ENCODE assay signal across 18 cellular contexts in genomic region chr2:102224824-102225739, GRCh38. TPM values are rescaled to one million over a fixed set of nuclear protein-coding genes. Genes with fewer than 3 reads are reported as not detected.
DNase-seq lines count a peak whose midpoint lies in the region; ATAC-seq, FAIRE-seq and TF ChIP-seq lines count a peak whose summit lies in the region.
"Had no signal": no experiment of that assay in that cellular context is flagged by ENCODE, and none has a peak within 500 bp of the region (broad histone marks: within the 10 kb centered on the region; RNA-seq: fewer than 3 reads in every experiment).

No MANE protein-coding gene starts in this region.

- no peaks in the 10 kb centered on the region for H4K20me1 ChIP-seq in PC-3 (ENCODE audit: low read length)

- no TSS peak for BruUV-seq in PC-3 (replicated peaks; lab: Mats Ljungman, UMichigan)

- intact Hi-C loops in PC-3 (cut with micrococcal nuclease) (no loop called here), aorta (cut with DNase I) (no loop called here)

- no peaks in the 10 kb centered on the region for H3K9me3 ChIP-seq in A549
- H3K9me3 ChIP-seq in PC-3 (ENCODE audit: low read length), result no peaks in the 10 kb centered on the region
- H3K9me3 ChIP-seq in aorta (ENCODE audit: control insufficient read depth, low read length), result peaks cover 2% of the 10 kb centered on the region
- H3K9me3 ChIP-seq: psoas muscle had no signal

- TF ChIP-seq RAD21 in A549 (conservative IDR thresholded peaks at IDR 0.05 in 1 of 2, IDR thresholded peaks at IDR 0.05 in 1 of 2), result no peak

- H3K4me1 ChIP-seq in A549 (peaks cover 31% of the 10 kb centered on the region), PC-3 (ENCODE audit: insufficient read depth, low read length) (peaks cover 31% of the 10 kb centered on the region), aorta (ENCODE audit: control insufficient read depth in 1 of 2, insufficient read depth in 2 of 2, low read length in 2 of 2) (peaks cover 3 to 6% of the 10 kb centered on the region in 2 donors)

- FAIRE-seq in A549 (lab: Jason Lieb, UNC), result no peak
- FAIRE-seq: frontal cortex, GM19239 had no signal

- H3K79me2 ChIP-seq in PC-3 (ENCODE audit: low read length), result no peaks in the 10 kb centered on the region

- POLR2A ChIA-PET in A549 (lab: Yijun Ruan, JAX) (no interaction called here), PC-3 (lab: Charles Lee; ENCODE audit: unreplicated experiment) (no interaction called here)

- H3K4me2 ChIP-seq in A549 (no peak overlapping the region), PC-3 (ENCODE audit: low read length) (no peak overlapping the region)

- 93% methylated on average over 8 of the region's 8 CpGs for WGBS in A549 (ENCODE audit: missing lambda C conversion rate)
- WGBS in aorta, 2 donors, result 48 to 77% methylated on average over 8 of the region's 8 CpGs

- H3K27me3 ChIP-seq in PC-3 (ENCODE audit: low read length), result no peaks in the 10 kb centered on the region
- H3K27me3 ChIP-seq in aorta (ENCODE audit: control insufficient read depth in 1 of 2, insufficient read depth in 2 of 2, low read length in 1 of 2), result no peaks in the 10 kb centered on the region

- H3K4me3 ChIP-seq in A549 (no peak overlapping the region), PC-3 (ENCODE audit: low read length) (no peak overlapping the region), aorta (ENCODE audit: low read length in 2 of 2) (no peak overlapping the region)
- H3K4me3 ChIP-seq: psoas muscle had no signal

- CTCF ChIA-PET in A549 (lab: Yijun Ruan, JAX) (interaction anchor here (1.1 kb wide), 1 partner anchor 341 kb away, joined by 3 read pairs; no protein-coding TSS in a partner anchor), PC-3 (lab: Charles Lee) (no interaction called here)

- H3K9ac ChIP-seq in PC-3 (ENCODE audit: low read length), result no peak overlapping the region

- H3K36me3 ChIP-seq in PC-3 (ENCODE audit: low read depth, low read length), result no peaks in the 10 kb centered on the region
- H3K36me3 ChIP-seq in aorta (ENCODE audit: control insufficient read depth in 1 of 2, insufficient read depth in 2 of 2, low read length in 1 of 2), result no peaks in the 10 kb centered on the region

- H2AFZ ChIP-seq in PC-3 (ENCODE audit: low read length), result no peak overlapping the region

- no peak for TF ChIP-seq CTCF in A549 (IDR thresholded peaks at IDR 0.05)
- TF ChIP-seq CTCF in PC-3 (conservative IDR thresholded peaks at IDR 0.05; ENCODE audit: low read depth, low read length), result 0 out of 2 replicates have a peak, but pooled peaks have one; percentile 14

- H3F3A ChIP-seq in PC-3 (ENCODE audit: low read length, unreplicated experiment), result no peaks in the 10 kb centered on the region

- peak overlapping the region; percentile 4 to 91; a peak in 2 of 6 replicates for H3K27ac ChIP-seq in A549
- no peak overlapping the region for H3K27ac ChIP-seq in PC-3 (ENCODE audit: low read length)
- H3K27ac ChIP-seq in aorta (ENCODE audit: low read depth in 1 of 2, low read length in 2 of 2), result no peak overlapping the region

- ATAC-seq in A549 (no peak), PC-3 (no peak), esophagus mucosa (peak; percentile 43), HG02840 (IDR thresholded peaks at IDR 0.05; ENCODE audit: low FRiP score, unreplicated experiment) (no peak), aorta (ENCODE audit: low FRiP score) (no peak)
- ATAC-seq: left ventricle myocardium superior, psoas muscle had no signal

- DNase-seq in A549 (ENCODE audit: low read depth in 1 of 2, low spot score in 1 of 2), result peak in 1 of 2 experiments; percentile 16
- peak; percentile 0 for DNase-seq in COR-L47 (lab: John Stamatoyannopoulos, UW)
- DNase-seq in PC-3, result no peak
- DNase-seq in hippocampal formation (lab: John Stamatoyannopoulos, UW), result no peak
- no peak for DNase-seq in erythroblast (lab: John Stamatoyannopoulos, UW)
- no peak for DNase-seq in aorta
- DNase-seq: activated B cell treated with CpG ODN at 0.5 μM for 24 hours, cerebellar nuclear complex, DMS153, left ventricle myocardium superior, NCI-H187, NCI-H526 treated with DMSO at 0.1 percent for 48 hours, psoas muscle, T-helper 1 cell had no signal

- no peaks in the 10 kb centered on the region for H3K9me2 ChIP-seq in PC-3 (replicated peaks; ENCODE audit: low read length)

- TF ChIP-seq EP300 in A549 (IDR thresholded peaks at IDR 0.05), result no peak

- TF ChIP-seq POLR2A in A549 (IDR thresholded peaks at IDR 0.05; ENCODE audit: low read length) (no peak), erythroblast (IDR thresholded peaks at IDR 0.05; ENCODE audit: low read length) (no peak)

TF ChIP-seq in A549, 52 proteins besides CTCF, POLR2A, EP300 and RAD21:
- TF ChIP-seq CHD4 (IDR thresholded peaks at IDR 0.05; ENCODE audit: borderline replicate concordance) (no peak), REST (IDR thresholded peaks at IDR 0.05) (no peak), TFCP2L1 (CRISPR knock-in tag; IDR thresholded peaks at IDR 0.05) (no peak), MAFK (IDR thresholded peaks at IDR 0.05; ENCODE audit: partially characterized antibody) (peak; percentile 52), HOXB5 (CRISPR knock-in tag; IDR thresholded peaks at IDR 0.05) (no peak)

RNA-seq across cellular contexts. Expression of gene IL1RL2, which starts 38.3 kb away (rescaled TPM):
- not detected in 2 replicates for polyA plus RNA-seq in A549 (2011; rRNA removed)
- not detected in 2 replicates for polyA plus RNA-seq in A549 (2012; cell fraction: cytosol; rRNA removed)
- not detected in 2 replicates for polyA plus RNA-seq in A549 (2012; cell fraction: nucleus; rRNA removed)
- polyA plus RNA-seq in A549 (2017; fragmentation: RNase III; extraction: RNeasy Plus Mini Kit Qiagen cat#74134 plus additional on column Dnase treatment), result 0.05 TPM in 1 of 3 replicates, not detected in the others
- 0.33 TPM in 1 of 2 replicates, not detected in the other for polyA minus RNA-seq in A549 (2011; rRNA and poly(A)+ RNA removed)
- total RNA-seq in PC-3 (2014; rRNA removed), result 0.11 TPM in 1 of 2 replicates, not detected in the other
- 8.1 TPM for total RNA-seq in esophagus mucosa
- 1 to 10 TPM in 1 of 2 donors, under 1 TPM in 1; 0.54 to 1.8 TPM for total RNA-seq in aorta
- under 1 TPM in 1 of 2 donors, not detected in 1; 0.54 TPM for polyA plus RNA-seq in aorta
- total RNA-seq: activated B cell treated with CpG ODN at 0.5 μM for 24 hours, left ventricle myocardium superior had no signal

Comparison
In these comparisons a context has a peak if more than half of its experiments do, and no peak if none do; other contexts are left out.
1. H3K27ac ChIP-seq: peak in A549 (2 of 2); none in PC-3 (single experiment) and aorta (0 of 2).